In genomic region chr7:134432296-134433152, GRCh38 we compare ENCODE assay signal across 1 cellular context.
TF ChIP-seq lines count a peak whose summit lies in the region.

No MANE protein-coding gene starts in this region.

TF ChIP-seq in GM12878, 131 proteins besides CTCF, POLR2A, EP300 and RAD21 (continued from another document):
- TF ChIP-seq ATF2 (IDR thresholded peaks at IDR 0.05; ENCODE audit: low read length) (no peak), POLR2AphosphoS2 (IDR thresholded peaks at IDR 0.05; ENCODE audit: low read depth, low read length) (no peak)
